ENCODE assay signal across 14 cellular contexts in genomic region chr9:124077915-124078572, GRCh38.
DNase-seq lines count a peak whose midpoint lies in the region; FAIRE-seq and TF ChIP-seq lines count a peak whose summit lies in the region.
"Had no signal": no experiment of that assay in that cellular context is flagged by ENCODE, and none has a peak within 500 bp of the region (broad histone marks: within the 10 kb centered on the region; RNA-seq: fewer than 3 reads in every experiment).

No MANE protein-coding gene starts in this region.

- H3K36me3 Mint-ChIP-seq in neural progenitor cell, result no peaks in the 10 kb centered on the region
- H3K36me3 Mint-ChIP-seq: CD14-positive monocyte had no signal

- POLR2A ChIA-PET in endothelial cell of umbilical vein (lab: Charles Lee), result no interaction called here
- POLR2A ChIA-PET in A673 (lab: Charles Lee; ENCODE audit: low non-redundant PET), result no interaction called here

- no peak for TF ChIP-seq CTCF in endothelial cell of umbilical vein (IDR thresholded peaks at IDR 0.05; ENCODE audit: extremely low read depth in 1 of 2, insufficient read depth in 1 of 2, low read depth in 1 of 2, low read length in 2 of 2)
- TF ChIP-seq CTCF in prostate gland (IDR thresholded peaks at IDR 0.05), result no peak
- no peak for TF ChIP-seq CTCF in A673 (conservative IDR thresholded peaks at IDR 0.05; ENCODE audit: low read depth, low read length)
- TF ChIP-seq CTCF in testis (IDR thresholded peaks at IDR 0.05), result no peak
- no peak for TF ChIP-seq CTCF in neural progenitor cell (IDR thresholded peaks at IDR 0.05)
- no peak for TF ChIP-seq CTCF in GM13976 (IDR thresholded peaks at IDR 0.05; ENCODE audit: borderline replicate concordance, control extremely low read depth, extremely low read depth, insufficient read depth, missing control alignments)

- in situ Hi-C loops in GM13976 (cut with MboI; ENCODE audit: low sequenced_read_pairs, unreplicated experiment), result no loop called here

- H3K4me2 ChIP-seq in endothelial cell of umbilical vein (ENCODE audit: insufficient read depth, low read length), result peak overlapping the region; percentile 49
- no peak overlapping the region for H3K4me2 ChIP-seq in neural progenitor cell

- 72% methylated on average over 3 of the region's 3 CpGs for WGBS in prostate gland
- 84 to 92% methylated on average over 3 of the region's 3 CpGs for WGBS in testis, 2 donors

- H3K27ac Mint-ChIP-seq in neural progenitor cell, result no peak overlapping the region
- H3K27ac Mint-ChIP-seq: activated CD8-positive, alpha-beta T cell treated with anti-CD3 and anti-CD28 coated beads for 36 hours; progenitor cell of endocrine pancreas had no signal

- FAIRE-seq in endothelial cell of umbilical vein (lab: Jason Lieb, UNC), result no peak

- H3K9me3 Mint-ChIP-seq in neural progenitor cell, result no peaks in the 10 kb centered on the region
- H3K9me3 Mint-ChIP-seq: activated CD8-positive, alpha-beta T cell treated with anti-CD3 and anti-CD28 coated beads for 36 hours had no signal

- H3K27ac ChIP-seq in endothelial cell of umbilical vein (ENCODE audit: insufficient read depth, low read depth, low read length) (peak overlapping the region; percentile 47), prostate gland (peak overlapping the region in 1 of 2 donors; percentile 2), A673 (ENCODE audit: low read depth, low read length, poor library complexity, severe bottlenecking) (no peak overlapping the region), testis (no peak overlapping the region), neural progenitor cell (no peak overlapping the region)

- no peaks in the 10 kb centered on the region for H3K79me2 ChIP-seq in endothelial cell of umbilical vein (ENCODE audit: control insufficient read depth, insufficient read depth, low read length)
- H3K79me2 ChIP-seq in neural progenitor cell (ENCODE audit: low read depth), result no peaks in the 10 kb centered on the region

- TF ChIP-seq POLR2A in endothelial cell of umbilical vein (IDR thresholded peaks at IDR 0.05; ENCODE audit: low read depth, low read length) (no peak), prostate gland (IDR thresholded peaks at IDR 0.05) (no peak), testis (IDR thresholded peaks at IDR 0.05) (no peak)

- H4K20me1 ChIP-seq in endothelial cell of umbilical vein (replicated peaks; ENCODE audit: control insufficient read depth, extremely low read depth, insufficient read depth, low read length), result no peaks in the 10 kb centered on the region
- H4K20me1 ChIP-seq in neural progenitor cell (ENCODE audit: low read depth), result no peaks in the 10 kb centered on the region

- H3K27me3 ChIP-seq in endothelial cell of umbilical vein (ENCODE audit: control insufficient read depth in 2 of 2, insufficient read depth in 2 of 2, low read length in 2 of 2) (peaks cover 0 to 1% of the 10 kb centered on the region in 2 experiments), prostate gland (replicated peaks; ENCODE audit: insufficient read depth) (no peaks in the 10 kb centered on the region), A673 (replicated peaks; ENCODE audit: insufficient read depth, low read depth, low read length, poor library complexity) (peaks cover 8% of the 10 kb centered on the region), testis (no peaks in the 10 kb centered on the region), neural progenitor cell (no peaks in the 10 kb centered on the region)

- CTCF ChIA-PET in endothelial cell of umbilical vein (lab: Charles Lee) (interaction anchor here (1.4 to 1.9 kb wide), 2 partner anchors 37 to 534 kb away, joined by 5 to 7 read pairs; no protein-coding TSS in a partner anchor), A673 (lab: Charles Lee) (no interaction called here)

- H3K4me1 Mint-ChIP-seq in neural progenitor cell, result no peaks in the 10 kb centered on the region

- dilution Hi-C loops in endothelial cell of umbilical vein (cut with MboI; ENCODE audit: extremely low pct_ligation_motif_present, low sequenced_read_pairs), result no loop called here

- intact Hi-C loops in endothelial cell of umbilical vein (cut with micrococcal nuclease), result loop anchor here (2.0 kb wide), 1 partner anchor 31 kb away; no protein-coding TSS in a partner anchor
- intact Hi-C loops in prostate gland (cut with DNase I), result no loop called here
- intact Hi-C loops in A673 (cut with micrococcal nuclease; ENCODE audit: unreplicated experiment), result no loop called here
- intact Hi-C loops in testis (cut with DNase I; ENCODE audit: low total_unique reads), result no loop called here

- H2AFZ ChIP-seq in endothelial cell of umbilical vein (ENCODE audit: low read depth, low read length) (peak overlapping the region; percentile 2), neural progenitor cell (replicated peaks) (no peak overlapping the region)

- H3K9me1 ChIP-seq in endothelial cell of umbilical vein (replicated peaks; ENCODE audit: control insufficient read depth, extremely low read depth, insufficient read depth, low read length), result no peaks in the 10 kb centered on the region

- H3K4me3 ChIP-seq in endothelial cell of umbilical vein (replicated peaks in 1 of 3; ENCODE audit: insufficient read depth in 1 of 3, low read depth in 1 of 3, low read length in 3 of 3), result no peak overlapping the region
- H3K4me3 ChIP-seq in prostate gland, result no peak overlapping the region
- no peak overlapping the region for H3K4me3 ChIP-seq in A673 (ENCODE audit: low read depth, low read length, poor library complexity, severe bottlenecking)
- no peak overlapping the region for H3K4me3 ChIP-seq in testis
- no peak overlapping the region for H3K4me3 ChIP-seq in neural progenitor cell

- no peak overlapping the region for H3K4me3 Mint-ChIP-seq in neural progenitor cell
- H3K4me3 Mint-ChIP-seq: activated CD8-positive, alpha-beta T cell treated with anti-CD3 and anti-CD28 coated beads for 36 hours; CD14-positive monocyte had no signal

- H3K9me3 ChIP-seq in endothelial cell of umbilical vein (replicated peaks; ENCODE audit: control insufficient read depth, insufficient read depth, low read length), result no peaks in the 10 kb centered on the region
- H3K9me3 ChIP-seq in prostate gland, result no peaks in the 10 kb centered on the region
- no peaks in the 10 kb centered on the region for H3K9me3 ChIP-seq in A673 (ENCODE audit: low read depth, low read length, poor library complexity, severe bottlenecking)
- no peaks in the 10 kb centered on the region for H3K9me3 ChIP-seq in testis
- no peaks in the 10 kb centered on the region for H3K9me3 ChIP-seq in neural progenitor cell (ENCODE audit: low read depth)

- H3K36me3 ChIP-seq in endothelial cell of umbilical vein (ENCODE audit: control insufficient read depth in 2 of 2, extremely low read depth in 1 of 2, insufficient read depth in 2 of 2, low read length in 2 of 2), result no peaks in the 10 kb centered on the region
- no peaks in the 10 kb centered on the region for H3K36me3 ChIP-seq in prostate gland
- no peaks in the 10 kb centered on the region for H3K36me3 ChIP-seq in A673 (ENCODE audit: insufficient read depth, low read length, poor library complexity, severe bottlenecking)
- H3K36me3 ChIP-seq in testis (ENCODE audit: low read depth, missing control alignments), result no peaks in the 10 kb centered on the region
- no peaks in the 10 kb centered on the region for H3K36me3 ChIP-seq in neural progenitor cell

- BruUV-seq in endothelial cell of umbilical vein (replicated peaks; lab: Mats Ljungman, UMichigan) (no TSS peak), A673 (replicated peaks; lab: Mats Ljungman, UMichigan) (no TSS peak)

- H3F3A ChIP-seq in neural progenitor cell (ENCODE audit: low read depth), result no peaks in the 10 kb centered on the region

- H3K4me1 ChIP-seq in endothelial cell of umbilical vein (ENCODE audit: control insufficient read depth, extremely low read depth, insufficient read depth, low read length) (peaks cover 22% of the 10 kb centered on the region), prostate gland (replicated peaks) (no peaks in the 10 kb centered on the region), A673 (ENCODE audit: insufficient read depth, low read length, poor library complexity, severe bottlenecking) (no peaks in the 10 kb centered on the region), testis (no peaks in the 10 kb centered on the region), neural progenitor cell (no peaks in the 10 kb centered on the region)

- H3K27me3 Mint-ChIP-seq in neural progenitor cell (ENCODE audit: insufficient read depth, low read depth), result no peaks in the 10 kb centered on the region

- no peak overlapping the region for H3K9ac ChIP-seq in endothelial cell of umbilical vein (replicated peaks; ENCODE audit: extremely low read depth, insufficient read depth, low read length)
- H3K9ac ChIP-seq in neural progenitor cell, result no peak overlapping the region

- peak; percentile 68 for DNase-seq in Daoy (ENCODE audit: low read depth)
- peak; percentile 43 for DNase-seq in RPMI7951 (ENCODE audit: low read depth)
- no peak for DNase-seq in endothelial cell of umbilical vein (ENCODE audit: low read depth, low spot score)
- peak; percentile 57 for DNase-seq in prostate gland (ENCODE audit: low spot score)
- no peak for DNase-seq in A673 (ENCODE audit: low spot score)
- no peak for DNase-seq in testis
- no peak for DNase-seq in neural progenitor cell (ENCODE audit: low spot score)
- no peak for DNase-seq in GM13976 (ENCODE audit: low spot score)
- DNase-seq: activated CD8-positive, alpha-beta T cell treated with anti-CD3 and anti-CD28 coated beads for 36 hours; activated effector memory CD4-positive, alpha-beta T cell treated with Interleukin-2 at 50 U/mL for 16 hours; Karpas-422; stimulated activated naive CD8-positive, alpha-beta T cell treated with anti-CD3 and anti-CD28 coated beads, Interleukin-15, Interleukin-2, amounts not matched to agents 100 U/mL and 50 U/mL, for 24 hours had no signal

TF ChIP-seq in endothelial cell of umbilical vein, 7 proteins besides CTCF, POLR2A, EP300 and RAD21:
- TF ChIP-seq EZH2 (IDR thresholded peaks at IDR 0.05; ENCODE audit: borderline replicate concordance, low read depth, low read length, severe bottlenecking) (no peak), MAX (IDR thresholded peaks at IDR 0.05; ENCODE audit: insufficient read depth, insufficient read length) (no peak), FOS (IDR thresholded peaks at IDR 0.05; ENCODE audit: borderline replicate concordance, insufficient read depth, low read length) (no peak), JUN (IDR thresholded peaks at IDR 0.05; ENCODE audit: borderline replicate concordance, insufficient read depth, insufficient read length, low read depth) (no peak), POLR2AphosphoS5 (IDR thresholded peaks at IDR 0.05; ENCODE audit: insufficient read depth, low read depth, low read length) (no peak), GATA2 (IDR thresholded peaks at IDR 0.05; ENCODE audit: insufficient read depth, insufficient read length, low read depth, low read length) (no peak), MYC (IDR thresholded peaks at IDR 0.05; ENCODE audit: low read depth, low read length) (no peak)

Comparison
In these comparisons a context has a peak if more than half of its experiments do, and no peak if none do; other contexts are left out.
1. DNase-seq: peak in Daoy (single experiment), RPMI7951 (single experiment) and prostate gland (single experiment); none in endothelial cell of umbilical vein (single experiment), A673 (single experiment), testis (single experiment), neural progenitor cell (single experiment) and GM13976 (single experiment).